ENCODE assay signal across 4 cellular contexts in the genomic region with DNA sequence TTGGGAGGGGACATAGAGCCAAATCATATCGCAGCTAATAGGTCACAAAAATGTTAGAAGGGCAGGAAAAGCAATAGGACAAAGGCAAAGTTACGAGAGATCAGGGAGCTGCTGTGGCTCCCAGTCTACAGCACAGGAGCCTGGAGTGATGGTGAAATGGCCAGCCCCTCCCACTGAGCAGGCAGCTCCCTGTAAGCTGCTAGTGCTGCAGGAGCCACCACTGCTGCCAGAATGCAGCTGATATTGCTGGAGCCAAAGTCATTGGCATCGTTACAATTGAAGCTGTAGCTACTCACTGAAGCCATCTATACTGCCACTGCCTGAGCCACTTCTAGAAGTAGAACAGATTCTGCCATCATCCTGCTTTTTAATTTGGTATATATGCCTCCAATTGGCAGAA. TPM values are rescaled to one million over a fixed set of nuclear protein-coding genes. Genes with fewer than 3 reads are reported as not detected.
"Had no signal": no experiment of that assay in that cellular context is flagged by ENCODE, and none has a peak within 500 bp of the region (broad histone marks: within the 10 kb centered on the region; RNA-seq: fewer than 3 reads in every experiment).

No MANE protein-coding gene starts in this region.

RNA-seq across cellular contexts. Expression of a gene that starts 29.3 kb away (rescaled TPM):
- total RNA-seq: activated CD4-positive, alpha-beta memory T cell treated with anti-CD3 and anti-CD28 coated beads, Interleukin-2, amount 10 ng/mL, durations not matched to agents 7 days and 5 days; activated T-helper 2 cell treated with anti-CD3 and anti-CD28 coated beads, Interferon-gamma antibody, Interleukin-2, Interleukin-4, amounts not matched to agents 10 μg/mL and 5 μg/mL and 100 μg/mL, durations not matched to agents 14 hours and 24 hours and 36 hours; bronchial epithelial cell; cardiac muscle cell had no signal
- polyA plus RNA-seq: cardiac muscle cell had no signal
